18 cellular contexts compared by ENCODE assay signal in the genomic region with DNA sequence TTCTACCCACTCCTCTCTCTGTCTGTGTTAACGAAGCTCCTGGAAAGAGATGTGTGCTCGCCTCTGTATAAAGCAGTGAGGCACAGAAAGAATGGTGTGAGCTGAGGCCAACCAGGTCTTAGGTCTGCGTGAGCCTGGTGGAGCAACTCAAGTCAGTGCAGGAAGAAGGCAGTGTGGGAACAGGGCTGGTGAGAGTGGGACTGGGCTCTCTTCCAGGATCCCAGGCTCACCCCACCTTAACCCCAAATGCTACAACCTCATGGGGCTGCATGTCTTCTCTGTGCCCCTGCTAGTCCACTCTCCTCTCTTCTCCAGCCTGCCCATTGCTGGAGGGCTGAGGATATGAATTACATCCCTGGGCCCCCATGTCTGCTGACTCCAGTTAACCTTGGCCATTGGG.
DNase-seq lines count a peak whose midpoint lies in the region; ATAC-seq and TF ChIP-seq lines count a peak whose summit lies in the region.
"Had no signal": no experiment of that assay in that cellular context is flagged by ENCODE, and none has a peak within 500 bp of the region (broad histone marks: within the 10 kb centered on the region; RNA-seq: fewer than 3 reads in every experiment).

No MANE protein-coding gene starts in this region.

- no peaks in the 10 kb centered on the region for H3K9me3 Mint-ChIP-seq in activated T-cell treated with anti-CD3 and anti-CD28 coated beads, Interleukin-2, amount 50 U/mL, for 24 hours
- no peaks in the 10 kb centered on the region for H3K9me3 Mint-ChIP-seq in stimulated activated naive CD8-positive, alpha-beta T cell treated with anti-CD3 and anti-CD28 coated beads, Interleukin-15, amount 100 ng/mL, for 72 hours
- peaks cover 0 to under 1% of the 10 kb centered on the region in 2 donors for H3K9me3 Mint-ChIP-seq in effector memory CD8-positive, alpha-beta T cell
- peaks cover 7% of the 10 kb centered on the region for H3K9me3 Mint-ChIP-seq in WTC11

- H2BK15ac ChIP-seq in mesenchymal stem cell (ENCODE audit: low read depth, poor library complexity, severe bottlenecking), result peak overlapping the region; percentile 29

- H3K4me3 Mint-ChIP-seq in activated T-cell treated with anti-CD3 and anti-CD28 coated beads, Interleukin-2, amount 50 U/mL, for 24 hours, result no peak overlapping the region
- no peak overlapping the region for H3K4me3 Mint-ChIP-seq in stimulated activated naive CD8-positive, alpha-beta T cell treated with anti-CD3 and anti-CD28 coated beads, Interleukin-15, amount 100 ng/mL, for 72 hours
- H3K4me3 Mint-ChIP-seq in effector memory CD8-positive, alpha-beta T cell, result no peak overlapping the region
- no peak overlapping the region for H3K4me3 Mint-ChIP-seq in WTC11

- no peaks in the 10 kb centered on the region for H3K79me1 ChIP-seq in mesenchymal stem cell (replicated peaks; ENCODE audit: low read length, poor library complexity, severe bottlenecking)

- H3K9ac ChIP-seq in mesenchymal stem cell (ENCODE audit: low read length), result peak overlapping the region; percentile 80

- peak overlapping the region; percentile 4 for H3K27ac ChIP-seq in brain microvascular endothelial cell
- no peak overlapping the region for H3K27ac ChIP-seq in mesenchymal stem cell (ENCODE audit: low read length, poor library complexity, severe bottlenecking)
- H3K27ac ChIP-seq: adrenal gland, spleen, tibial nerve had no signal

- in situ Hi-C loops in brain microvascular endothelial cell (cut with HindIII; ENCODE audit: low pct_ligation_motif_present, low sequenced_read_pairs), result no loop called here

- H3K27me3 ChIP-seq in brain microvascular endothelial cell (replicated peaks), result no peaks in the 10 kb centered on the region
- H3K27me3 ChIP-seq in mesenchymal stem cell (ENCODE audit: control insufficient read depth in 1 of 2, insufficient read depth in 1 of 2, low read length in 2 of 2), result no peaks in the 10 kb centered on the region
- H3K27me3 ChIP-seq: adrenal gland, spleen, tibial nerve had no signal

- peak overlapping the region; percentile 78 for H3K27ac Mint-ChIP-seq in activated T-cell treated with anti-CD3 and anti-CD28 coated beads, Interleukin-2, amount 50 U/mL, for 24 hours
- no peak overlapping the region for H3K27ac Mint-ChIP-seq in stimulated activated naive CD8-positive, alpha-beta T cell treated with anti-CD3 and anti-CD28 coated beads, Interleukin-15, amount 100 ng/mL, for 72 hours
- H3K27ac Mint-ChIP-seq in effector memory CD8-positive, alpha-beta T cell, result peak overlapping the region in 1 of 2 donors; percentile 62
- H3K27ac Mint-ChIP-seq in WTC11, result no peak overlapping the region

- H2AK5ac ChIP-seq in mesenchymal stem cell (ENCODE audit: low read length, severe bottlenecking), result no peak overlapping the region

- CTCF ChIA-PET in WTC11 (lab: Charles Lee), result interaction anchor here (0.7 to 1.0 kb wide), 2 partner anchors 1076 to 1118 kb away, joined by 3 read pairs; no protein-coding TSS in a partner anchor

- DNase-seq in activated T-cell treated with anti-CD3 and anti-CD28 coated beads, Interleukin-2, amount 50 U/mL, for 24 hours, result no peak
- DNase-seq in activated T-cell treated with anti-CD3 and anti-CD28 coated beads, Interleukin-2, amount 50 U/mL, for 48 hours, result no peak
- peak; percentile 28 for DNase-seq in brain microvascular endothelial cell
- DNase-seq in mesenchymal stem cell, result peak; percentile 70
- no peak for DNase-seq in stimulated activated naive CD8-positive, alpha-beta T cell treated with anti-CD3 and anti-CD28 coated beads, Interleukin-15, amount 100 ng/mL, for 72 hours
- no peak for DNase-seq in effector memory CD8-positive, alpha-beta T cell
- DNase-seq in WTC11 (ENCODE audit: low spot score), result no peak
- DNase-seq: 8988T; activated T-cell treated with anti-CD3 and anti-CD28 coated beads, Interleukin-2, amount 50 U/mL, for 1 hour; adrenal gland; C1 segment of cervical spinal cord; cerebellar nuclear complex; DMS 273 treated with DMSO at 0.1 percent for 48 hours; H7; NCI-H1436; spleen had no signal

- H3K9me3 ChIP-seq in mesenchymal stem cell (ENCODE audit: control insufficient read depth, low read length), result no peaks in the 10 kb centered on the region
- H3K9me3 ChIP-seq: adrenal gland, spleen, tibial nerve had no signal

- H3K4me3 ChIP-seq in brain microvascular endothelial cell (ENCODE audit: low read depth, low read length), result no peak overlapping the region
- no peak overlapping the region for H3K4me3 ChIP-seq in mesenchymal stem cell (ENCODE audit: insufficient read depth in 1 of 2, low read depth in 1 of 2, low read length in 2 of 2)
- H3K4me3 ChIP-seq: adrenal gland, spleen, tibial nerve had no signal

- H3K4me2 ChIP-seq in mesenchymal stem cell (ENCODE audit: low read length, poor library complexity, severe bottlenecking), result no peak overlapping the region

- H3K36me3 ChIP-seq in brain microvascular endothelial cell (replicated peaks) (no peaks in the 10 kb centered on the region), mesenchymal stem cell (ENCODE audit: control insufficient read depth in 1 of 2, insufficient read depth in 2 of 2, low read depth in 1 of 2, low read length in 2 of 2) (no peaks in the 10 kb centered on the region)
- H3K36me3 ChIP-seq: adrenal gland, spleen, tibial nerve had no signal

- no peak overlapping the region for H3K23ac ChIP-seq in mesenchymal stem cell (ENCODE audit: low read length in 2 of 2)

- peak; percentile 18 for ATAC-seq in stimulated activated naive CD8-positive, alpha-beta T cell treated with anti-CD3 and anti-CD28 coated beads, Interleukin-15, amount 100 ng/mL, for 72 hours
- ATAC-seq in GM21447 (IDR thresholded peaks at IDR 0.05; ENCODE audit: unreplicated experiment), result no peak
- no peak for ATAC-seq in effector memory CD8-positive, alpha-beta T cell (replicated peaks)
- ATAC-seq in WTC11, result no peak; the same call in 1 of the 2 replicates

- H2AFZ ChIP-seq in mesenchymal stem cell (ENCODE audit: low read depth, low read length), result no peak overlapping the region

- WGBS in mesenchymal stem cell, result 44% methylated on average over 3 of the region's 3 CpGs

- H2BK12ac ChIP-seq in mesenchymal stem cell (ENCODE audit: low read length in 2 of 2), result peak overlapping the region; percentile 14 to 70

- no peaks in the 10 kb centered on the region for H3K36me3 Mint-ChIP-seq in activated T-cell treated with anti-CD3 and anti-CD28 coated beads, Interleukin-2, amount 50 U/mL, for 24 hours (ENCODE audit: low read depth)
- H3K36me3 Mint-ChIP-seq in effector memory CD8-positive, alpha-beta T cell (ENCODE audit: insufficient read depth), result no peaks in the 10 kb centered on the region
- no peaks in the 10 kb centered on the region for H3K36me3 Mint-ChIP-seq in WTC11

- H3K4me1 Mint-ChIP-seq in activated T-cell treated with anti-CD3 and anti-CD28 coated beads, Interleukin-2, amount 50 U/mL, for 24 hours (ENCODE audit: low read depth), result peaks cover 44% of the 10 kb centered on the region
- H3K4me1 Mint-ChIP-seq in stimulated activated naive CD8-positive, alpha-beta T cell treated with anti-CD3 and anti-CD28 coated beads, Interleukin-15, amount 100 ng/mL, for 72 hours, result peaks cover 25% of the 10 kb centered on the region
- peaks cover 6 to 14% of the 10 kb centered on the region in 2 donors for H3K4me1 Mint-ChIP-seq in effector memory CD8-positive, alpha-beta T cell (ENCODE audit: low read depth in 2 of 2)
- H3K4me1 Mint-ChIP-seq in WTC11, result peaks cover 12% of the 10 kb centered on the region

- H2BK5ac ChIP-seq in mesenchymal stem cell (ENCODE audit: low read depth, low read length, poor library complexity, severe bottlenecking), result no peak overlapping the region

- H4K8ac ChIP-seq in mesenchymal stem cell (ENCODE audit: low read length), result peak overlapping the region; percentile 50

- H3K4ac ChIP-seq in mesenchymal stem cell (ENCODE audit: low read depth in 1 of 2, low read length in 2 of 2), result peak overlapping the region; percentile 1 to 60

- H3K14ac ChIP-seq in mesenchymal stem cell (ENCODE audit: low read length in 2 of 2), result peak overlapping the region in 1 of 2 experiments; percentile 79

- peaks cover 4% of the 10 kb centered on the region for H3K27me3 Mint-ChIP-seq in activated T-cell treated with anti-CD3 and anti-CD28 coated beads, Interleukin-2, amount 50 U/mL, for 24 hours
- no peaks in the 10 kb centered on the region for H3K27me3 Mint-ChIP-seq in stimulated activated naive CD8-positive, alpha-beta T cell treated with anti-CD3 and anti-CD28 coated beads, Interleukin-15, amount 100 ng/mL, for 72 hours
- no peaks in the 10 kb centered on the region for H3K27me3 Mint-ChIP-seq in effector memory CD8-positive, alpha-beta T cell
- no peaks in the 10 kb centered on the region; the same call in none of the 2 replicates for H3K27me3 Mint-ChIP-seq in WTC11 (ENCODE audit: low read depth)

- TF ChIP-seq CTCF in brain microvascular endothelial cell (IDR thresholded peaks at IDR 0.05; ENCODE audit: low read depth, low read length, missing control alignments) (no peak), WTC11 (IDR thresholded peaks at IDR 0.05) (no peak)

- POLR2A ChIA-PET in WTC11 (lab: Charles Lee), result no interaction called here

- peak overlapping the region; percentile 1 to 75 for H3K18ac ChIP-seq in mesenchymal stem cell (ENCODE audit: low read depth in 1 of 2, low read length in 2 of 2)

- H3K4me1 ChIP-seq in mesenchymal stem cell (ENCODE audit: control insufficient read depth, insufficient read depth, low read depth, low read length), result peaks cover 4% of the 10 kb centered on the region
- H3K4me1 ChIP-seq: adrenal gland, spleen, tibial nerve had no signal

- H4K91ac ChIP-seq in mesenchymal stem cell (ENCODE audit: low read length), result peak overlapping the region; percentile 1

- no peak overlapping the region for H2BK120ac ChIP-seq in mesenchymal stem cell (ENCODE audit: low read depth, low read length)

TF ChIP-seq in WTC11, 78 proteins besides CTCF, POLR2A, EP300 and RAD21 (continues in another document):
- no peak for TF ChIP-seq ATF1 (CRISPR knock-in tag; IDR thresholded peaks at IDR 0.05)
- no peak for TF ChIP-seq ETV6 (CRISPR knock-in tag; IDR thresholded peaks at IDR 0.05)
- no peak for TF ChIP-seq IRF1 (CRISPR knock-in tag; IDR thresholded peaks at IDR 0.05)
- TF ChIP-seq FOXP1 (CRISPR knock-in tag; IDR thresholded peaks at IDR 0.05; ENCODE audit: borderline replicate concordance), result no peak
- TF ChIP-seq MAX (CRISPR knock-in tag; IDR thresholded peaks at IDR 0.05), result no peak
- no peak for TF ChIP-seq GRHL2 (CRISPR knock-in tag; IDR thresholded peaks at IDR 0.05; ENCODE audit: insufficient replicate concordance, severe bottlenecking)
- no peak for TF ChIP-seq RELA (CRISPR knock-in tag; IDR thresholded peaks at IDR 0.05; ENCODE audit: borderline replicate concordance)

Comparison
In these comparisons a context has a peak if more than half of its experiments do, and no peak if none do; other contexts are left out.
1. DNase-seq: peak in brain microvascular endothelial cell (single experiment) and mesenchymal stem cell (single experiment); none in activated T-cell treated with anti-CD3 and anti-CD28 coated beads, Interleukin-2, amount 50 U/mL, for 24 hours (single experiment), activated T-cell treated with anti-CD3 and anti-CD28 coated beads, Interleukin-2, amount 50 U/mL, for 48 hours (0 of 2), stimulated activated naive CD8-positive, alpha-beta T cell treated with anti-CD3 and anti-CD28 coated beads, Interleukin-15, amount 100 ng/mL, for 72 hours (0 of 2), effector memory CD8-positive, alpha-beta T cell (0 of 3) and WTC11 (single experiment).